Comparison of ENCODE assay signal across 20 cellular contexts in genomic region chr15:28105793-28106192, GRCh38. TPM values are rescaled to one million over a fixed set of nuclear protein-coding genes. Genes with fewer than 3 reads are reported as not detected.
DNase-seq lines count a peak whose midpoint lies in the region; ATAC-seq, FAIRE-seq and TF ChIP-seq lines count a peak whose summit lies in the region.
"Had no signal": no experiment of that assay in that cellular context is flagged by ENCODE, and none has a peak within 500 bp of the region (broad histone marks: within the 10 kb centered on the region; RNA-seq: fewer than 3 reads in every experiment).

No MANE protein-coding gene starts in this region.

- POLR2A ChIA-PET in CD8-positive, alpha-beta memory T cell (lab: Charles Lee), result no interaction called here
- POLR2A ChIA-PET in activated naive CD8-positive, alpha-beta T cell treated with anti-CD3 and anti-CD28 coated beads, Interleukin-2, amount 10 ng/mL, durations not matched to agents 7 days and 5 days (lab: Charles Lee), result no interaction called here
- POLR2A ChIA-PET in naive thymus-derived CD8-positive, alpha-beta T cell (lab: Charles Lee), result no interaction called here

- H3K4me1 ChIP-seq in BLaER1 (peaks cover 38% of the 10 kb centered on the region), gastrocnemius medialis (peaks cover 4 to 11% of the 10 kb centered on the region in 2 donors)
- H3K4me1 ChIP-seq in CD8-positive, alpha-beta memory T cell (ENCODE audit: insufficient read depth, low read length), result peaks cover 13% of the 10 kb centered on the region

- no peak for TF ChIP-seq CTCF in gastrocnemius medialis (IDR thresholded peaks at IDR 0.05 in 4 of 5, conservative IDR thresholded peaks at IDR 0.05 in 1 of 5)

- FAIRE-seq in H54 (lab: Jason Lieb, UNC), result no peak
- FAIRE-seq: GM12892 had no signal

- peak overlapping the region in 6 of 7 donors; percentile 68 to 89 (median 76) for H3K4me3 Mint-ChIP-seq in CD8-positive, alpha-beta memory T cell
- H3K4me3 Mint-ChIP-seq in activated naive CD8-positive, alpha-beta T cell treated with anti-CD3 and anti-CD28 coated beads, Interleukin-2, amount 10 ng/mL, durations not matched to agents 7 days and 5 days, result peak overlapping the region; percentile 59
- peak overlapping the region; percentile 23 to 89 (median 76) for H3K4me3 Mint-ChIP-seq in naive thymus-derived CD8-positive, alpha-beta T cell

- no peak overlapping the region for H3K9ac ChIP-seq in BLaER1

- peaks cover 0 to 3% (median 0%) of the 10 kb centered on the region in 3 donors for H3K36me3 Mint-ChIP-seq in CD8-positive, alpha-beta memory T cell
- no peaks in the 10 kb centered on the region for H3K36me3 Mint-ChIP-seq in activated naive CD8-positive, alpha-beta T cell treated with anti-CD3 and anti-CD28 coated beads, Interleukin-2, amount 10 ng/mL, durations not matched to agents 7 days and 5 days
- H3K36me3 Mint-ChIP-seq in naive thymus-derived CD8-positive, alpha-beta T cell, result peaks cover 0 to 6% (median 5%) of the 10 kb centered on the region in 3 donors

- CTCF ChIA-PET in CD8-positive, alpha-beta memory T cell (lab: Charles Lee), result no interaction called here

- DNase-seq in CD8-positive, alpha-beta memory T cell, result no peak
- DNase-seq in activated naive CD8-positive, alpha-beta T cell treated with anti-CD3 and anti-CD28 coated beads, Interleukin-2, amount 10 ng/mL, durations not matched to agents 7 days and 5 days, result no peak
- DNase-seq in naive thymus-derived CD8-positive, alpha-beta T cell, result no peak
- DNase-seq in gastrocnemius medialis (no peak), H54 (ENCODE audit: insufficient read length, low spot score) (no peak), NCI-H446 (lab: John Stamatoyannopoulos, UW) (no peak)
- no peak for DNase-seq in stimulated activated CD4-positive, alpha-beta T cell treated with anti-CD3 and anti-CD28 coated beads, Interleukin-15, amount 100 ng/mL, for 24 hours
- DNase-seq: activated CD4-positive, alpha-beta T cell treated with anti-CD3 and anti-CD28 coated beads, Interleukin-2, amount 50 U/mL, for 4 hours; kidney glomerular epithelial cell; NCI-H2081; stimulated activated CD4-positive, alpha-beta T cell treated with anti-CD3 and anti-CD28 coated beads, Interleukin-2, amount 100 ng/mL, for 24 hours; stimulated activated CD8-positive, alpha-beta memory T cell treated with anti-CD3 and anti-CD28 coated beads, Interleukin-4, amount 100 ng/mL, for 48 hours; T-helper 9 cell; transverse colon had no signal

- H3K9me3 ChIP-seq in BLaER1, result no peaks in the 10 kb centered on the region
- no peaks in the 10 kb centered on the region for H3K9me3 ChIP-seq in CD8-positive, alpha-beta memory T cell (ENCODE audit: low read length)
- no peaks in the 10 kb centered on the region for H3K9me3 ChIP-seq in gastrocnemius medialis
- H3K9me3 ChIP-seq: heart left ventricle, transverse colon had no signal

- H3K36me3 ChIP-seq in BLaER1, result peaks cover 3% of the 10 kb centered on the region
- H3K36me3 ChIP-seq in CD8-positive, alpha-beta memory T cell (ENCODE audit: insufficient read depth, low read length), result no peaks in the 10 kb centered on the region
- H3K36me3 ChIP-seq in gastrocnemius medialis, result no peaks in the 10 kb centered on the region
- H3K36me3 ChIP-seq: transverse colon had no signal

- H3K27ac ChIP-seq in BLaER1 (no peak overlapping the region), gastrocnemius medialis (no peak overlapping the region)
- no peak overlapping the region for H3K27ac ChIP-seq in CD8-positive, alpha-beta memory T cell (ENCODE audit: low read depth, low read length)
- H3K27ac ChIP-seq: epithelial cell of prostate, heart left ventricle, RWPE1, transverse colon had no signal

- peaks cover 40% of the 10 kb centered on the region for H4K20me1 ChIP-seq in BLaER1

- peak overlapping the region; percentile 97 for H3K4me2 ChIP-seq in BLaER1

- H3K4me3 ChIP-seq in BLaER1, result no peak overlapping the region
- H3K4me3 ChIP-seq in CD8-positive, alpha-beta memory T cell (ENCODE audit: low read length), result no peak overlapping the region
- no peak overlapping the region for H3K4me3 ChIP-seq in gastrocnemius medialis

- in situ Hi-C loops in gastrocnemius medialis (cut with MboI; ENCODE audit: low sequenced_read_pairs in 4 of 4), result no loop called here

- TF ChIP-seq POLR2A in gastrocnemius medialis (IDR thresholded peaks at IDR 0.05) (no peak), H54 (IDR thresholded peaks at IDR 0.05; ENCODE audit: low read depth, low read length) (no peak)

- no peak for ATAC-seq in activated naive CD8-positive, alpha-beta T cell treated with anti-CD3 and anti-CD28 coated beads, Interleukin-2, amount 10 ng/mL, durations not matched to agents 7 days and 5 days (ENCODE audit: low read depth)
- ATAC-seq in naive thymus-derived CD8-positive, alpha-beta T cell, result no peak
- no peak for ATAC-seq in gastrocnemius medialis

- H3K27me3 Mint-ChIP-seq in CD8-positive, alpha-beta memory T cell, result peaks cover 8 to 24% of the 10 kb centered on the region in 2 donors
- H3K27me3 Mint-ChIP-seq in activated naive CD8-positive, alpha-beta T cell treated with anti-CD3 and anti-CD28 coated beads, Interleukin-2, amount 10 ng/mL, durations not matched to agents 7 days and 5 days, result peaks cover 26% of the 10 kb centered on the region
- H3K27me3 Mint-ChIP-seq in naive thymus-derived CD8-positive, alpha-beta T cell, result peaks cover 10 to 50% (median 30%) of the 10 kb centered on the region in 5 donors

- H3K27ac Mint-ChIP-seq in CD8-positive, alpha-beta memory T cell, result peak overlapping the region in 2 of 8 donors; percentile 9 to 90
- H3K27ac Mint-ChIP-seq in activated naive CD8-positive, alpha-beta T cell treated with anti-CD3 and anti-CD28 coated beads, Interleukin-2, amount 10 ng/mL, durations not matched to agents 7 days and 5 days, result peak overlapping the region; percentile 19
- peak overlapping the region in 1 of 10 donors; percentile 6 for H3K27ac Mint-ChIP-seq in naive thymus-derived CD8-positive, alpha-beta T cell
- H3K27ac Mint-ChIP-seq: CD4-positive, CD25-positive, alpha-beta regulatory T cell had no signal

- H3K27me3 ChIP-seq in BLaER1 (peaks cover 46% of the 10 kb centered on the region), gastrocnemius medialis (peaks cover 22 to 36% (median 23%) of the 10 kb centered on the region in 3 donors)
- peaks cover 9% of the 10 kb centered on the region for H3K27me3 ChIP-seq in CD8-positive, alpha-beta memory T cell (ENCODE audit: insufficient read depth, low read length, poor library complexity, severe bottlenecking)

- intact Hi-C loops in gastrocnemius medialis (cut with DNase I; ENCODE audit: low total_unique reads), result no loop called here

- no peaks in the 10 kb centered on the region for H3K9me3 Mint-ChIP-seq in CD8-positive, alpha-beta memory T cell
- H3K9me3 Mint-ChIP-seq in activated naive CD8-positive, alpha-beta T cell treated with anti-CD3 and anti-CD28 coated beads, Interleukin-2, amount 10 ng/mL, durations not matched to agents 7 days and 5 days, result no peaks in the 10 kb centered on the region
- H3K9me3 Mint-ChIP-seq in naive thymus-derived CD8-positive, alpha-beta T cell, result no peaks in the 10 kb centered on the region

- peaks cover 8 to 19% (median 17%) of the 10 kb centered on the region in 3 donors for H3K4me1 Mint-ChIP-seq in CD8-positive, alpha-beta memory T cell
- peaks cover 12% of the 10 kb centered on the region for H3K4me1 Mint-ChIP-seq in activated naive CD8-positive, alpha-beta T cell treated with anti-CD3 and anti-CD28 coated beads, Interleukin-2, amount 10 ng/mL, durations not matched to agents 7 days and 5 days
- peaks cover 7 to 16% (median 12%) of the 10 kb centered on the region in 4 donors for H3K4me1 Mint-ChIP-seq in naive thymus-derived CD8-positive, alpha-beta T cell

RNA-seq across cellular contexts. Expression of gene OCA2, which starts 6.7 kb away (rescaled TPM):
- not detected for total RNA-seq in CD8-positive, alpha-beta memory T cell
- not detected for polyA plus RNA-seq in CD8-positive, alpha-beta memory T cell
- total RNA-seq in activated naive CD8-positive, alpha-beta T cell treated with anti-CD3 and anti-CD28 coated beads, Interleukin-2, amount 10 ng/mL, durations not matched to agents 7 days and 5 days, result not detected
- total RNA-seq in naive thymus-derived CD8-positive, alpha-beta T cell, result not detected
- not detected for polyA plus RNA-seq in naive thymus-derived CD8-positive, alpha-beta T cell
- under 1 TPM in 3 of 4 donors, not detected in 1; 0.16 to 0.63 (median 0.41) TPM for total RNA-seq in gastrocnemius medialis
- total RNA-seq: CD4-positive, CD25-positive, alpha-beta regulatory T cell had no signal
- polyA plus RNA-seq: CD4-positive, CD25-positive, alpha-beta regulatory T cell had no signal
